Comparison of ENCODE assay signal across 10 cellular contexts in the genomic region with DNA sequence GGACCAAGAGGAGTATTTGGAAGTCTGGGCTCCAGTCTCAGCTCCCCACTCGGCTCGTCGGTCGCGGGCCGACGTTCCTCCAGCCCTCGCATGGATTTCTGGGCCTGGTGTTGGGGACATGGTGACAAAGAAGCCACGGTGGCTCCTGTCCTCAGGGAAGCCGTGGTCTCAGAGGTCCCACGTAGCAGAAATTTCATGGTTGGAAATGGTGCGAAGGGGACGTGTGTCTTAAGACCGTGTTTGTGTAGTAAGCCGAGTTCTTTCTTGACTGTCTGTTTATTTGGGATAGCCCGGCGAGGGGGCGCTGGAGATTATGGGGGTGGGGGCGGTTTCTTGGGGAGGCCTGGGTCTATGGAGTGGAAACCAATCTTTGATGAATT. TPM values are rescaled to one million over a fixed set of nuclear protein-coding genes. Genes with fewer than 3 reads are reported as not detected.
DNase-seq lines count a peak whose midpoint lies in the region; ATAC-seq, FAIRE-seq and TF ChIP-seq lines count a peak whose summit lies in the region.
"Had no signal": no experiment of that assay in that cellular context is flagged by ENCODE, and none has a peak within 500 bp of the region (broad histone marks: within the 10 kb centered on the region; RNA-seq: fewer than 3 reads in every experiment).

No MANE protein-coding gene starts in this region.

- H3K4me1 ChIP-seq in RWPE2 (ENCODE audit: insufficient read depth, poor library complexity, severe bottlenecking) = peaks cover 2% of the 10 kb centered on the region
- peaks cover 4% of the 10 kb centered on the region for H3K4me1 ChIP-seq in endothelial cell of umbilical vein (ENCODE audit: control insufficient read depth, extremely low read depth, insufficient read depth, low read length)
- H3K4me1 ChIP-seq in neural progenitor cell = peaks cover 19% of the 10 kb centered on the region

- H3K4me2 ChIP-seq in endothelial cell of umbilical vein (ENCODE audit: insufficient read depth, low read length) = peak overlapping the region; percentile 69
- peak overlapping the region; percentile 88 for H3K4me2 ChIP-seq in neural progenitor cell

- H3K9me1 ChIP-seq in endothelial cell of umbilical vein (replicated peaks; ENCODE audit: control insufficient read depth, extremely low read depth, insufficient read depth, low read length) = no peaks in the 10 kb centered on the region

- H4K20me1 ChIP-seq in endothelial cell of umbilical vein (replicated peaks; ENCODE audit: control insufficient read depth, extremely low read depth, insufficient read depth, low read length) (no peaks in the 10 kb centered on the region), neural progenitor cell (ENCODE audit: low read depth) (peaks cover 5% of the 10 kb centered on the region)

- H3K9me3 Mint-ChIP-seq in neural progenitor cell = no peaks in the 10 kb centered on the region

- peak overlapping the region; percentile 86 for H3K4me3 Mint-ChIP-seq in neural progenitor cell

- H3K36me3 Mint-ChIP-seq in neural progenitor cell = no peaks in the 10 kb centered on the region

- H3K79me2 ChIP-seq in endothelial cell of umbilical vein (ENCODE audit: control insufficient read depth, insufficient read depth, low read length) = no peaks in the 10 kb centered on the region
- H3K79me2 ChIP-seq in neural progenitor cell (ENCODE audit: low read depth) = no peaks in the 10 kb centered on the region

- FAIRE-seq in endothelial cell of umbilical vein (lab: Jason Lieb, UNC) = no peak
- FAIRE-seq: TTC549 had no signal

- peaks cover 28% of the 10 kb centered on the region for H3F3A ChIP-seq in neural progenitor cell (ENCODE audit: low read depth)

- no TSS peak for BruUV-seq in endothelial cell of umbilical vein (replicated peaks; lab: Mats Ljungman, UMichigan)

- DNase-seq in DMS 273 (lab: John Stamatoyannopoulos, UW; ENCODE audit: unreplicated experiment) (peak; percentile 45), DMS 273 treated with DMSO at 0.1 percent for 48 hours (lab: John Stamatoyannopoulos, UW) (no peak), RWPE2 (ENCODE audit: low spot score) (no peak), endothelial cell of umbilical vein (ENCODE audit: low read depth, low spot score) (peak; percentile 21), neural progenitor cell (ENCODE audit: low spot score) (peak; percentile 40), posterior vena cava (ENCODE audit: low spot score) (no peak), NCI-H345 (lab: John Stamatoyannopoulos, UW) (no peak)
- no peak for DNase-seq in stimulated activated CD4-positive, alpha-beta T cell treated with anti-CD3 and anti-CD28 coated beads, Interleukin-2, amount 100 ng/mL, for 48 hours

- H3K4me1 Mint-ChIP-seq in neural progenitor cell = peaks cover 40% of the 10 kb centered on the region

- peak overlapping the region; percentile 21 for H3K27ac Mint-ChIP-seq in neural progenitor cell

- no peak for ATAC-seq in RWPE2 (ENCODE audit: low read depth)

- H3K36me3 ChIP-seq in RWPE2 (ENCODE audit: low read depth) (no peaks in the 10 kb centered on the region), endothelial cell of umbilical vein (ENCODE audit: control insufficient read depth in 2 of 2, extremely low read depth in 1 of 2, insufficient read depth in 2 of 2, low read length in 2 of 2) (no peaks in the 10 kb centered on the region), neural progenitor cell (no peaks in the 10 kb centered on the region)

- intact Hi-C loops in endothelial cell of umbilical vein (cut with micrococcal nuclease) (loop anchor here (1.0 kb wide), 1 partner anchor 23 kb away; the partner anchor contains the start of gene MAP3K7), posterior vena cava (cut with DNase I) (no loop called here)

- H2AFZ ChIP-seq in endothelial cell of umbilical vein (ENCODE audit: low read depth, low read length) = peak overlapping the region; percentile 98
- H2AFZ ChIP-seq in neural progenitor cell (replicated peaks) = peak overlapping the region; percentile 85

- dilution Hi-C loops in endothelial cell of umbilical vein (cut with MboI; ENCODE audit: extremely low pct_ligation_motif_present, low sequenced_read_pairs) = no loop called here

- POLR2A ChIA-PET in endothelial cell of umbilical vein (lab: Charles Lee) = no interaction called here

- TF ChIP-seq POLR2A in endothelial cell of umbilical vein (IDR thresholded peaks at IDR 0.05; ENCODE audit: low read depth, low read length) = no peak

- H3K9ac ChIP-seq in endothelial cell of umbilical vein (replicated peaks; ENCODE audit: extremely low read depth, insufficient read depth, low read length) = no peak overlapping the region
- no peak overlapping the region for H3K9ac ChIP-seq in neural progenitor cell

- peaks cover 4% of the 10 kb centered on the region for H3K27me3 Mint-ChIP-seq in neural progenitor cell (ENCODE audit: insufficient read depth, low read depth)

- H3K27ac ChIP-seq in RWPE2 (ENCODE audit: poor library complexity, severe bottlenecking) (no peak overlapping the region), endothelial cell of umbilical vein (ENCODE audit: insufficient read depth, low read depth, low read length) (no peak overlapping the region), neural progenitor cell (no peak overlapping the region)
- H3K27ac ChIP-seq: 22Rv1 had no signal

- CTCF ChIA-PET in endothelial cell of umbilical vein (lab: Charles Lee) = interaction anchor here (1.0 to 2.0 kb wide), 4 partner anchors 9 to 670 kb away, joined by 3 to 9 read pairs (median 4); no protein-coding TSS in a partner anchor

- TF ChIP-seq CTCF in RWPE2 (IDR thresholded peaks at IDR 0.05; ENCODE audit: poor library complexity, severe bottlenecking) (no peak), endothelial cell of umbilical vein (IDR thresholded peaks at IDR 0.05; ENCODE audit: extremely low read depth in 1 of 2, insufficient read depth in 1 of 2, low read depth in 1 of 2, low read length in 2 of 2) (no peak), neural progenitor cell (IDR thresholded peaks at IDR 0.05) (no peak)

- H3K4me3 ChIP-seq in RWPE2 (ENCODE audit: severe bottlenecking) (peak overlapping the region; percentile 27), endothelial cell of umbilical vein (replicated peaks in 1 of 3; ENCODE audit: insufficient read depth in 1 of 3, low read depth in 1 of 3, low read length in 3 of 3) (peak overlapping the region; percentile 38 to 57 (median 41)), neural progenitor cell (peak overlapping the region; percentile 57)

- H3K27me3 ChIP-seq in RWPE2 (ENCODE audit: insufficient read depth, poor library complexity, severe bottlenecking) = peaks cover 67% of the 10 kb centered on the region
- H3K27me3 ChIP-seq in endothelial cell of umbilical vein (ENCODE audit: control insufficient read depth in 2 of 2, insufficient read depth in 2 of 2, low read length in 2 of 2) = peaks cover 17 to 45% of the 10 kb centered on the region in 2 experiments
- peaks cover 45% of the 10 kb centered on the region for H3K27me3 ChIP-seq in neural progenitor cell

- no peaks in the 10 kb centered on the region for H3K9me3 ChIP-seq in RWPE2 (ENCODE audit: severe bottlenecking)
- no peaks in the 10 kb centered on the region for H3K9me3 ChIP-seq in endothelial cell of umbilical vein (replicated peaks; ENCODE audit: control insufficient read depth, insufficient read depth, low read length)
- no peaks in the 10 kb centered on the region for H3K9me3 ChIP-seq in neural progenitor cell (ENCODE audit: low read depth)

TF ChIP-seq in endothelial cell of umbilical vein, 7 proteins besides CTCF, POLR2A, EP300 and RAD21:
- TF ChIP-seq, protein P1, sequence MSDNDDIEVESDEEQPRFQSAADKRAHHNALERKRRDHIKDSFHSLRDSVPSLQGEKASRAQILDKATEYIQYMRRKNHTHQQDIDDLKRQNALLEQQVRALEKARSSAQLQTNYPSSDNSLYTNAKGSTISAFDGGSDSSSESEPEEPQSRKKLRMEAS (IDR thresholded peaks at IDR 0.05; ENCODE audit: insufficient read depth, insufficient read length) = no peak
- TF ChIP-seq EZH2 (IDR thresholded peaks at IDR 0.05; ENCODE audit: borderline replicate concordance, low read depth, low read length, severe bottlenecking) (no peak), MYC (IDR thresholded peaks at IDR 0.05; ENCODE audit: low read depth, low read length) (no peak), FOS (IDR thresholded peaks at IDR 0.05; ENCODE audit: borderline replicate concordance, insufficient read depth, low read length) (no peak), GATA2 (IDR thresholded peaks at IDR 0.05; ENCODE audit: insufficient read depth, insufficient read length, low read depth, low read length) (no peak), POLR2AphosphoS5 (IDR thresholded peaks at IDR 0.05; ENCODE audit: insufficient read depth, low read depth, low read length) (no peak), JUN (IDR thresholded peaks at IDR 0.05; ENCODE audit: borderline replicate concordance, insufficient read depth, insufficient read length, low read depth) (no peak)
TF ChIP-seq in endothelial cell of umbilical vein: peak in this region for 0.

RNA-seq across cellular contexts. Expression of gene MAP3K7, which starts 23.4 kb away (rescaled TPM):
- 24.5 and 25.6 TPM in 2 replicates for total RNA-seq in endothelial cell of umbilical vein
- polyA plus RNA-seq in endothelial cell of umbilical vein = 12.5 and 15.3 TPM in 2 replicates
- polyA plus RNA-seq in endothelial cell of umbilical vein (2011; cell fraction: cytosol; rRNA removed) = 14.6 and 15.5 TPM in 2 replicates
- polyA plus RNA-seq in endothelial cell of umbilical vein (2011; cell fraction: nucleus; rRNA removed) = 40.5 and 55.2 TPM in 2 replicates
- polyA plus RNA-seq in endothelial cell of umbilical vein (2012) = 15.8 and 19.9 TPM in 2 replicates
- polyA minus RNA-seq in endothelial cell of umbilical vein = 22.4 and 24.9 TPM in 2 replicates
- 10.7 TPM for polyA minus RNA-seq in endothelial cell of umbilical vein (2011; cell fraction: cytosol; rRNA and poly(A)+ RNA removed)
- 41.9 and 55.6 TPM in 2 replicates for polyA minus RNA-seq in endothelial cell of umbilical vein (2011; cell fraction: nucleus; rRNA and poly(A)+ RNA removed)
- total RNA-seq in neural progenitor cell (ENCODE audit: low replicate concordance) = 56.2 and 91.9 TPM in 2 replicates
- total RNA-seq in posterior vena cava = 10 to 100 TPM; 20.4 to 21.8 TPM

Comparison
In these comparisons a context has a peak if more than half of its experiments do, and no peak if none do; other contexts are left out.
1. DNase-seq: peak in DMS 273 (single experiment), endothelial cell of umbilical vein (single experiment) and neural progenitor cell (single experiment); none in DMS 273 treated with DMSO at 0.1 percent for 48 hours (single experiment), RWPE2 (single experiment), posterior vena cava (single experiment), stimulated activated CD4-positive, alpha-beta T cell treated with anti-CD3 and anti-CD28 coated beads, Interleukin-2, amount 100 ng/mL, for 48 hours (0 of 2) and NCI-H345 (single experiment).
2. Peak in every context shown above with its lines, with median percentiles within 50 percentile points of each other: H3K4me3 ChIP-seq.